Comparison of ENCODE assay signal across 9 cellular contexts in the genomic region with DNA sequence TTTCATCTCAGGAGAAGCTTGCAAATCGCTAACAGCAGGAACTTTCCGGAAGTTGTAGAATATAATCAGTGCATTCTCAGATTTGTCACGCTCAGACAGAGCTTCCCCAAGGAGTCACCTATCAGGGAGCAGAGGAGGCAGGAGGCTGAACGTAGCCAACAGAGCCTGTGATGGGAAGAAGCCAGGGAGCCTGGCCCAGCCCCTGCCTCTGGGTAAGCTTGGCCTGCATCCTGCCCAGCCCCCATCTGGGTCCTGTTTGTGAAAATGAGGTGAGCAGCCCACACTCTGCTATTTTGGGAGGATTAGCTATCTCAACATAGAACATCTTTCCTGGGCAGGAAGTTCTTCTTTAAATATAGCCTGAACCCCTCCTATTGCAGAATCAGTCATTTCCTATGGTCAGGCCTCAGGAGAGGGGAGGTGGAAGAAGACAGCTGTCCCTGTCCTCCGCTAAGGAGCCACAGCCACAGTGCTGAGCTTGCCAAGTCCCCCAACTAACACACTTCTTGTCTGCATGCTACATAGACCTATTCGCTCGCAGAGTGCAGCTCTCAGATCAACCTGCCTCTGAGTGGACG. TPM values are rescaled to one million over a fixed set of nuclear protein-coding genes. Genes with fewer than 3 reads are reported as not detected.
DNase-seq lines count a peak whose midpoint lies in the region; ATAC-seq and TF ChIP-seq lines count a peak whose summit lies in the region.
"Had no signal": no experiment of that assay in that cellular context is flagged by ENCODE, and none has a peak within 500 bp of the region (broad histone marks: within the 10 kb centered on the region; RNA-seq: fewer than 3 reads in every experiment).

No MANE protein-coding gene starts in this region.

- TF ChIP-seq CTCF in GM12864 (IDR thresholded peaks at IDR 0.05; ENCODE audit: low read depth, low read length, missing control alignments) (no peak), left ventricle myocardium inferior (IDR thresholded peaks at IDR 0.05; ENCODE audit: borderline replicate concordance) (no peak), stomach (IDR thresholded peaks at IDR 0.05) (no peak)

- ATAC-seq in GM21423 (IDR thresholded peaks at IDR 0.05; ENCODE audit: unreplicated experiment) (peak; percentile 74), HG03432 (IDR thresholded peaks at IDR 0.05; ENCODE audit: unreplicated experiment) (peak; percentile 81)

- peak overlapping the region; percentile 71 for H3K27ac ChIP-seq in left ventricle myocardium inferior (replicated peaks)
- no peak overlapping the region for H3K27ac ChIP-seq in stomach

- DNase-seq in GM12864 (ENCODE audit: low read depth) (peak; percentile 55), left ventricle myocardium inferior (no peak), G401 (ENCODE audit: low spot score) (no peak), HUDEP-2 (lab: John Stamatoyannopoulos, UW; ENCODE audit: unreplicated experiment in 76 of 76) (no peak), stomach (no peak), NCI-H1048 (lab: John Stamatoyannopoulos, UW) (no peak)
- DNase-seq: CD4-positive, alpha-beta memory T cell had no signal

- intact Hi-C loops in left ventricle myocardium inferior (cut with micrococcal nuclease) (loop anchor here (10.0 kb wide), 1 partner anchor 94 kb away; no protein-coding TSS in a partner anchor), stomach (cut with DNase I; ENCODE audit: low total_unique reads) (no loop called here)

- 70 to 90% (median 82%) methylated on average over 8 of the region's 8 CpGs for WGBS in stomach, 5 donors

- H3K4me1 ChIP-seq in left ventricle myocardium inferior: peaks cover 44% of the 10 kb centered on the region
- H3K4me1 ChIP-seq in stomach: peaks cover 0 to 5% (median 2%) of the 10 kb centered on the region in 4 donors

- in situ Hi-C loops in G401 (cut with HindIII; ENCODE audit: low sequenced_read_pairs): no loop called here

- H3K36me3 ChIP-seq in left ventricle myocardium inferior (no peaks in the 10 kb centered on the region), stomach (no peaks in the 10 kb centered on the region)

- TF ChIP-seq POLR2A in stomach (IDR thresholded peaks at IDR 0.05): no peak

- TF ChIP-seq EP300 in stomach (IDR thresholded peaks at IDR 0.05): no peak

- H3K9me3 ChIP-seq in left ventricle myocardium inferior (replicated peaks) (no peaks in the 10 kb centered on the region), stomach (no peaks in the 10 kb centered on the region)

- no peaks in the 10 kb centered on the region for H3K27me3 ChIP-seq in left ventricle myocardium inferior (ENCODE audit: low read depth)
- no peaks in the 10 kb centered on the region for H3K27me3 ChIP-seq in stomach

- no peak overlapping the region for H3K4me3 ChIP-seq in GM12864 (ENCODE audit: low read depth, low read length)
- H3K4me3 ChIP-seq in left ventricle myocardium inferior: no peak overlapping the region
- no peak overlapping the region for H3K4me3 ChIP-seq in stomach

RNA-seq across cellular contexts. Expression of a gene that starts 19.2 kb away (rescaled TPM):
- total RNA-seq in left ventricle myocardium inferior (88.7 TPM), stomach (100 to 1,000 TPM in 1 of 5 donors, 10 to 100 TPM in 4; 25.1 to 176 (median 66.8) TPM)
- 36.9 and 37.4 TPM in 2 replicates for total RNA-seq in G401 (2014; rRNA removed; shearing (Covaris generic))
- polyA plus RNA-seq in stomach: 10 to 100 TPM; 15.4 to 36.4 (median 31.7) TPM
- total RNA-seq: CD4-positive, alpha-beta memory T cell had no signal
